Comparison of ENCODE assay signal across 18 cellular contexts in the genomic region with DNA sequence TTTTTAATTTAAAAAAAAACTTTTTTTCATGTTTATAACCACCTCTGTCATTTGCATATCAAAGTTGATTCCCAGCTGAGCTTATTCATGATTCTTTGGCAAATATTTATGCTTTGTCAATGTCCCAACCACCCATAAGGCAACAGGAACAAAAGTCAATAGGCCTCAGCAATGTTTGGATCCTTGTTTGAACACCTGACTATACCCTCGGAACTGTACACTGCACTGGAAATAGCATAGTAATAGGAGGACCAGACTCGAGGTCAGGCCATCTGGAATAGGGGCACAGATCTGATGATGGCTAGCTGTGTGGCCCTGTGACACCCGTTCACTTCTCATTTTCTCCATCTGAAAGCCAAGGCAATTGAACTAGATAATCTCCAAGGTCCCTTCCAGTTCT.
DNase-seq lines count a peak whose midpoint lies in the region.
"Had no signal": no experiment of that assay in that cellular context is flagged by ENCODE, and none has a peak within 500 bp of the region (broad histone marks: within the 10 kb centered on the region; RNA-seq: fewer than 3 reads in every experiment).

No MANE protein-coding gene starts in this region.

- H3K9me3 Mint-ChIP-seq in activated naive CD4-positive, alpha-beta T cell treated with anti-CD3 and anti-CD28 coated beads for 36 hours: no peaks in the 10 kb centered on the region
- H3K9me3 Mint-ChIP-seq: stimulated activated naive CD8-positive, alpha-beta T cell treated with anti-CD3 and anti-CD28 coated beads, Interleukin-15, amount 100 ng/mL, for 72 hours had no signal

- peak; percentile 7 for DNase-seq in NCI-H2227 (lab: John Stamatoyannopoulos, UW; ENCODE audit: unreplicated experiment)
- DNase-seq in NCI-H2227 treated with DMSO at 0.1 percent for 48 hours (lab: John Stamatoyannopoulos, UW): no peak
- DNase-seq in NCI-H2081 treated with DMSO at 0.1 percent for 48 hours (lab: John Stamatoyannopoulos, UW): peak; percentile 91
- peak; percentile 87 to 90 for DNase-seq in SHP77 (lab: John Stamatoyannopoulos, UW)
- no peak for DNase-seq in iPS-NIHi11 (ENCODE audit: low spot score)
- DNase-seq in activated naive CD4-positive, alpha-beta T cell treated with anti-CD3 and anti-CD28 coated beads for 36 hours: no peak
- DNase-seq in HuH-7.5 (ENCODE audit: low spot score): no peak
- DNase-seq in ureter (ENCODE audit: low spot score): no peak
- DNase-seq: activated CD4-positive, CD25-positive, alpha-beta regulatory T cell treated with anti-CD3 and anti-CD28 coated beads, Interleukin-2, amount 50 U/mL, for 72 hours; effector CD8-positive, alpha-beta T cell; kidney glomerular epithelial cell; ovary; Peyer's patch; SK-N-SH; stimulated activated CD4-positive, alpha-beta T cell treated with anti-CD3 and anti-CD28 coated beads, Interleukin-1b, Interleukin-23, amount 100 ng/mL, for 48 hours; stimulated activated naive CD8-positive, alpha-beta T cell treated with anti-CD3 and anti-CD28 coated beads, Interleukin-15, amount 100 ng/mL, for 72 hours; upper lobe of left lung had no signal

- H3K27me3 Mint-ChIP-seq in activated naive CD4-positive, alpha-beta T cell treated with anti-CD3 and anti-CD28 coated beads for 36 hours (ENCODE audit: low read depth): no peaks in the 10 kb centered on the region
- H3K27me3 Mint-ChIP-seq: stimulated activated naive CD8-positive, alpha-beta T cell treated with anti-CD3 and anti-CD28 coated beads, Interleukin-15, amount 100 ng/mL, for 72 hours had no signal

- H3K27ac Mint-ChIP-seq in activated naive CD4-positive, alpha-beta T cell treated with anti-CD3 and anti-CD28 coated beads for 36 hours: no peak overlapping the region
- H3K27ac Mint-ChIP-seq: activated naive CD8-positive, alpha-beta T cell; stimulated activated naive CD8-positive, alpha-beta T cell treated with anti-CD3 and anti-CD28 coated beads, Interleukin-15, amount 100 ng/mL, for 72 hours had no signal

- no peaks in the 10 kb centered on the region for H3K36me3 Mint-ChIP-seq in activated naive CD4-positive, alpha-beta T cell treated with anti-CD3 and anti-CD28 coated beads for 36 hours (ENCODE audit: low read depth)
- H3K36me3 Mint-ChIP-seq: activated naive CD8-positive, alpha-beta T cell had no signal

- H3K4me1 Mint-ChIP-seq in activated naive CD4-positive, alpha-beta T cell treated with anti-CD3 and anti-CD28 coated beads for 36 hours (ENCODE audit: low read depth): no peaks in the 10 kb centered on the region
- H3K4me1 Mint-ChIP-seq: stimulated activated naive CD8-positive, alpha-beta T cell treated with anti-CD3 and anti-CD28 coated beads, Interleukin-15, amount 100 ng/mL, for 72 hours had no signal

- intact Hi-C loops in activated naive CD4-positive, alpha-beta T cell treated with anti-CD3 and anti-CD28 coated beads for 36 hours (cut with micrococcal nuclease): loop anchor here (2.0 kb wide), 1 partner anchor 783 kb away; no protein-coding TSS in a partner anchor

- H3K4me3 Mint-ChIP-seq in activated naive CD4-positive, alpha-beta T cell treated with anti-CD3 and anti-CD28 coated beads for 36 hours: no peak overlapping the region
- H3K4me3 Mint-ChIP-seq: activated naive CD8-positive, alpha-beta T cell; stimulated activated naive CD8-positive, alpha-beta T cell treated with anti-CD3 and anti-CD28 coated beads, Interleukin-15, amount 100 ng/mL, for 72 hours had no signal

- CTCF ChIA-PET in activated naive CD4-positive, alpha-beta T cell treated with anti-CD3 and anti-CD28 coated beads for 36 hours (lab: Charles Lee): no interaction called here

Comparison
In these comparisons a context has a peak if more than half of its experiments do, and no peak if none do; other contexts are left out.
1. DNase-seq: peak in NCI-H2227 (single experiment), NCI-H2081 treated with DMSO at 0.1 percent for 48 hours (single experiment) and SHP77 (2 of 2); none in NCI-H2227 treated with DMSO at 0.1 percent for 48 hours (single experiment), iPS-NIHi11 (single experiment), activated naive CD4-positive, alpha-beta T cell treated with anti-CD3 and anti-CD28 coated beads for 36 hours (single experiment), HuH-7.5 (single experiment) and ureter (single experiment).